ENCODE assay signal across 1 cellular context in the genomic region with DNA sequence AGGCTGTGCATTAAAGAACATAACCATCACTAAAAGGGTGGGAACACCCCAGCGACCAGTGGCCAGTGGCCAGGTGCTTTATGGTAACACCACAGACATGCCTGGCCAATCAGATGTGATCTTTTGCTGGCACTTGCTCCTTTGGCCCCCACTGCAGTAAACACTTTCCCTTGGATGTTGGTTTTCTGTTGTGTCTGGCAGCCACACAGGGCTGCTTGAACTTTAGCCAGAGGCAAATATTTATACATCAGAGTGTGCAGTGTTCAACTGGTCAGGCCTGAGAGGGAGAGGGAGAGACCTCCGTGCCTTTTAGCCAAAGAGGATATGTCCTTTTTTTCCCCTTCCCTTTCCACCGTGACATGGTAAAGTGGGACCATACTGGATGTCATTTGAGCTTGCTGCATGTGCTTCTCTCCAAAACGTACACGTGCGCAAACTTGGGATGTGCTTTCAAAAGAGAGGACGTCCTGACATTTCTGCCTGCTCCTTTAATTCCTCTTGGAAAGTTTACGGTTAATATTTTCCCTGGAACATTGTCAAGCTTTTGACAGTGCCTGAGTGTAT.
TF ChIP-seq lines count a peak whose summit lies in the region.

No MANE protein-coding gene starts in this region.

TF ChIP-seq in HepG2, 621 proteins besides CTCF, POLR2A, EP300 and RAD21 (continued from another document and continues in another):
- TF ChIP-seq ZBTB34 (CRISPR knock-in tag; IDR thresholded peaks at IDR 0.05) (peak; percentile 99), YEATS4 (CRISPR knock-in tag; IDR thresholded peaks at IDR 0.05; ENCODE audit: borderline replicate concordance) (peak; percentile 48), SALL2 (CRISPR knock-in tag; IDR thresholded peaks at IDR 0.05) (peak; percentile 67; the same call in 1 of the 2 replicates), ZMYM4 (CRISPR knock-in tag; IDR thresholded peaks at IDR 0.05) (peak; percentile 94), PHF8 (CRISPR knock-in tag; IDR thresholded peaks at IDR 0.05) (no peak), ZNF550 (CRISPR knock-in tag; IDR thresholded peaks at IDR 0.05; ENCODE audit: borderline replicate concordance) (no peak), RERE (CRISPR knock-in tag; IDR thresholded peaks at IDR 0.05; ENCODE audit: low read depth) (peak; percentile 47; the same call in 1 of the 2 replicates), KDM2A (CRISPR knock-in tag; IDR thresholded peaks at IDR 0.05; ENCODE audit: borderline replicate concordance, low read depth) (peak; percentile 48; the same call in 1 of the 2 replicates), TBX2 (CRISPR knock-in tag; IDR thresholded peaks at IDR 0.05; ENCODE audit: borderline replicate concordance) (peak; percentile 94; the same call in 1 of the 2 replicates), MAFK (conservative IDR thresholded peaks at IDR 0.05 in 1 of 2, IDR thresholded peaks at IDR 0.05 in 1 of 2; ENCODE audit: low read length in 2 of 2) (no peak), ZNF777 (CRISPR knock-in tag; IDR thresholded peaks at IDR 0.05) (peak; percentile 28; the same call in 1 of the 2 replicates), HOXA3 (CRISPR knock-in tag; IDR thresholded peaks at IDR 0.05) (peak; percentile 79), HOXD1 (CRISPR knock-in tag; IDR thresholded peaks at IDR 0.05) (no peak), KAT7 (CRISPR knock-in tag; IDR thresholded peaks at IDR 0.05; ENCODE audit: borderline replicate concordance) (no peak), ZNF503 (CRISPR knock-in tag; IDR thresholded peaks at IDR 0.05) (peak; percentile 75; the same call in 1 of the 2 replicates), ARNT2 (CRISPR knock-in tag; IDR thresholded peaks at IDR 0.05; ENCODE audit: low read depth) (no peak), ZMYM3 (CRISPR knock-in tag; IDR thresholded peaks at IDR 0.05) (peak; percentile 58), JUNB (CRISPR knock-in tag; IDR thresholded peaks at IDR 0.05; ENCODE audit: borderline replicate concordance) (no peak), PHB2 (IDR thresholded peaks at IDR 0.05; ENCODE audit: partially characterized antibody) (no peak), TARDBP (CRISPR knock-in tag; IDR thresholded peaks at IDR 0.05) (peak; percentile 93), CEBPG (CRISPR knock-in tag; IDR thresholded peaks at IDR 0.05) (no peak; the same call in 1 of the 2 replicates), JDP2 (CRISPR knock-in tag; IDR thresholded peaks at IDR 0.05; ENCODE audit: borderline replicate concordance) (no peak), SRSF1 (optimal IDR thresholded peaks at IDR 0.05; ENCODE audit: low read depth, low read length) (no peak), NONO (IDR thresholded peaks at IDR 0.05) (no peak), NONO (CRISPR knock-in tag; conservative IDR thresholded peaks at IDR 0.05) (peak; percentile 60; the same call in 1 of the 2 replicates), ZNF878 (CRISPR knock-in tag; IDR thresholded peaks at IDR 0.05) (0 out of 2 replicates have a peak, but pooled peaks have one; percentile 46), THAP9 (CRISPR knock-in tag; IDR thresholded peaks at IDR 0.05; ENCODE audit: borderline replicate concordance) (no peak), NRL (CRISPR knock-in tag; IDR thresholded peaks at IDR 0.05; ENCODE audit: borderline replicate concordance) (no peak), RNF2 (conservative IDR thresholded peaks at IDR 0.05; ENCODE audit: low read depth) (no peak), U2AF2 (IDR thresholded peaks at IDR 0.05; ENCODE audit: low read depth, low read length) (no peak), ZNF773 (CRISPR knock-in tag; IDR thresholded peaks at IDR 0.05; ENCODE audit: borderline replicate concordance) (no peak), ZNF317 (CRISPR knock-in tag; IDR thresholded peaks at IDR 0.05) (no peak), ZNF431 (CRISPR knock-in tag; IDR thresholded peaks at IDR 0.05; ENCODE audit: borderline replicate concordance, low read depth) (peak; percentile 90; the same call in 1 of the 2 replicates), ZBTB21 (CRISPR knock-in tag; IDR thresholded peaks at IDR 0.05) (no peak), NCOA5 (CRISPR knock-in tag; IDR thresholded peaks at IDR 0.05) (no peak), ZBTB25 (CRISPR knock-in tag; IDR thresholded peaks at IDR 0.05) (peak; percentile 51; the same call in 1 of the 2 replicates), AHR (CRISPR knock-in tag; IDR thresholded peaks at IDR 0.05) (no peak)
- TF ChIP-seq, protein P1, sequence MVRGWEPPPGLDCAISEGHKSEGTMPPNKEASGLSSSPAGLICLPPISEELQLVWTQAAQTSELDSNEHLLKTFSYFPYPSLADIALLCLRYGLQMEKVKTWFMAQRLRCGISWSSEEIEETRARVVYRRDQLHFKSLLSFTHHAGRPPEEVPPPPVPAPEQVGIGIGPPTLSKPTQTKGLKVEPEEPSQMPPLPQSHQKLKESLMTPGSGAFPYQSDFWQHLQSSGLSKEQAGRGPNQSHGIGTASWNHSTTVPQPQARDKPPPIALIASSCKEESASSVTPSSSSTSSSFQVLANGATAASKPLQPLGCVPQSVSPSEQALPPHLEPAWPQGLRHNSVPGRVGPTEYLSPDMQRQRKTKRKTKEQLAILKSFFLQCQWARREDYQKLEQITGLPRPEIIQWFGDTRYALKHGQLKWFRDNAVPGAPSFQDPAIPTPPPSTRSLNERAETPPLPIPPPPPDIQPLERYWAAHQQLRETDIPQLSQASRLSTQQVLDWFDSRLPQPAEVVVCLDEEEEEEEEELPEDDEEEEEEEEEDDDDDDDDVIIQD (CRISPR knock-in tag; IDR thresholded peaks at IDR 0.05; ENCODE audit: low read depth), result peak; percentile 87
- TF ChIP-seq, protein P2, sequence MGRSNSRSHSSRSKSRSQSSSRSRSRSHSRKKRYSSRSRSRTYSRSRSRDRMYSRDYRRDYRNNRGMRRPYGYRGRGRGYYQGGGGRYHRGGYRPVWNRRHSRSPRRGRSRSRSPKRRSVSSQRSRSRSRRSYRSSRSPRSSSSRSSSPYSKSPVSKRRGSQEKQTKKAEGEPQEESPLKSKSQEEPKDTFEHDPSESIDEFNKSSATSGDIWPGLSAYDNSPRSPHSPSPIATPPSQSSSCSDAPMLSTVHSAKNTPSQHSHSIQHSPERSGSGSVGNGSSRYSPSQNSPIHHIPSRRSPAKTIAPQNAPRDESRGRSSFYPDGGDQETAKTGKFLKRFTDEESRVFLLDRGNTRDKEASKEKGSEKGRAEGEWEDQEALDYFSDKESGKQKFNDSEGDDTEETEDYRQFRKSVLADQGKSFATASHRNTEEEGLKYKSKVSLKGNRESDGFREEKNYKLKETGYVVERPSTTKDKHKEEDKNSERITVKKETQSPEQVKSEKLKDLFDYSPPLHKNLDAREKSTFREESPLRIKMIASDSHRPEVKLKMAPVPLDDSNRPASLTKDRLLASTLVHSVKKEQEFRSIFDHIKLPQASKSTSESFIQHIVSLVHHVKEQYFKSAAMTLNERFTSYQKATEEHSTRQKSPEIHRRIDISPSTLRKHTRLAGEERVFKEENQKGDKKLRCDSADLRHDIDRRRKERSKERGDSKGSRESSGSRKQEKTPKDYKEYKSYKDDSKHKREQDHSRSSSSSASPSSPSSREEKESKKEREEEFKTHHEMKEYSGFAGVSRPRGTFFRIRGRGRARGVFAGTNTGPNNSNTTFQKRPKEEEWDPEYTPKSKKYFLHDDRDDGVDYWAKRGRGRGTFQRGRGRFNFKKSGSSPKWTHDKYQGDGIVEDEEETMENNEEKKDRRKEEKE (IDR thresholded peaks at IDR 0.05), result no peak
- TF ChIP-seq, protein P3, sequence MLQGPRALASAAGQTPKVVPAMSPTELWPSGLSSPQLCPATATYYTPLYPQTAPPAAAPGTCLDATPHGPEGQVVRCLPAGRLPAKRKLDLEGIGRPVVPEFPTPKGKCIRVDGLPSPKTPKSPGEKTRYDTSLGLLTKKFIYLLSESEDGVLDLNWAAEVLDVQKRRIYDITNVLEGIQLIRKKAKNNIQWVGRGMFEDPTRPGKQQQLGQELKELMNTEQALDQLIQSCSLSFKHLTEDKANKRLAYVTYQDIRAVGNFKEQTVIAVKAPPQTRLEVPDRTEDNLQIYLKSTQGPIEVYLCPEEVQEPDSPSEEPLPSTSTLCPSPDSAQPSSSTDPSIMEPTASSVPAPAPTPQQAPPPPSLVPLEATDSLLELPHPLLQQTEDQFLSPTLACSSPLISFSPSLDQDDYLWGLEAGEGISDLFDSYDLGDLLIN (CRISPR knock-in tag; IDR thresholded peaks at IDR 0.05; ENCODE audit: borderline replicate concordance), result no peak
